Comparison of ENCODE assay signal across 18 cellular contexts in genomic region chr2:52135235-52135634, GRCh38.
"Had no signal": no experiment of that assay in that cellular context is flagged by ENCODE, and none has a peak within 500 bp of the region (broad histone marks: within the 10 kb centered on the region; RNA-seq: fewer than 3 reads in every experiment).

No MANE protein-coding gene starts in this region.

- H3K4me1 Mint-ChIP-seq: activated naive CD4-positive, alpha-beta T cell treated with anti-CD3 and anti-CD28 coated beads, Interleukin-2, amount 10 ng/mL, durations not matched to agents 7 days and 5 days; activated T-helper 17 cell treated with anti-CD3 and anti-CD28 coated beads, Interleukin-2, amount 50 U/mL, for 72 hours; naive thymus-derived CD8-positive, alpha-beta T cell; WTC11 had no signal

- H3K4me1 ChIP-seq: body of pancreas, foreskin keratinocyte, heart left ventricle, tibial artery had no signal

- H3K4me2 ChIP-seq: smooth muscle cell had no signal

- H3K4me3 Mint-ChIP-seq: activated naive CD4-positive, alpha-beta T cell treated with anti-CD3 and anti-CD28 coated beads, Interleukin-2, amount 10 ng/mL, durations not matched to agents 7 days and 5 days; activated T-helper 17 cell treated with anti-CD3 and anti-CD28 coated beads, Interleukin-2, amount 50 U/mL, for 72 hours; naive thymus-derived CD8-positive, alpha-beta T cell; WTC11 had no signal

- H3K27ac ChIP-seq: body of pancreas, foreskin keratinocyte, heart left ventricle, neutrophil, tibial artery had no signal

- H3K27me3 ChIP-seq: body of pancreas, foreskin keratinocyte, heart left ventricle, neutrophil, tibial artery had no signal

- H3K27me3 Mint-ChIP-seq: activated naive CD4-positive, alpha-beta T cell treated with anti-CD3 and anti-CD28 coated beads, Interleukin-2, amount 10 ng/mL, durations not matched to agents 7 days and 5 days; activated T-helper 17 cell treated with anti-CD3 and anti-CD28 coated beads, Interleukin-2, amount 50 U/mL, for 72 hours; naive thymus-derived CD8-positive, alpha-beta T cell had no signal

- H3K27ac Mint-ChIP-seq: activated naive CD4-positive, alpha-beta T cell treated with anti-CD3 and anti-CD28 coated beads, Interleukin-2, amount 10 ng/mL, durations not matched to agents 7 days and 5 days; activated T-helper 17 cell treated with anti-CD3 and anti-CD28 coated beads, Interleukin-2, amount 50 U/mL, for 72 hours; naive thymus-derived CD8-positive, alpha-beta T cell; WTC11 had no signal

- DNase-seq: activated CD4-positive, alpha-beta T cell treated with anti-CD3 and anti-CD28 coated beads for 48 hours; activated naive CD4-positive, alpha-beta T cell treated with anti-CD3 and anti-CD28 coated beads, Interleukin-2, amount 10 ng/mL, durations not matched to agents 7 days and 5 days; amniotic stem cell; body of pancreas; cerebellar nuclear complex; dermis blood vessel endothelial cell; foreskin keratinocyte; heart left ventricle; islet precursor cell; mucosa of descending colon; naive thymus-derived CD8-positive, alpha-beta T cell; right cardiac atrium; tibial artery had no signal

- H3K9me3 ChIP-seq: body of pancreas, neutrophil, tibial artery had no signal

- ATAC-seq: activated T-helper 17 cell treated with anti-CD3 and anti-CD28 coated beads, Interleukin-2, amount 50 U/mL, for 72 hours; body of pancreas; foreskin keratinocyte; heart left ventricle; left lobe of liver; mucosa of descending colon; naive thymus-derived CD8-positive, alpha-beta T cell; right cardiac atrium; WTC11 had no signal

- H3K36me3 Mint-ChIP-seq: activated naive CD4-positive, alpha-beta T cell treated with anti-CD3 and anti-CD28 coated beads, Interleukin-2, amount 10 ng/mL, durations not matched to agents 7 days and 5 days had no signal

- H3K4me3 ChIP-seq: body of pancreas, heart left ventricle, mucosa of descending colon, smooth muscle cell, tibial artery had no signal

- H3K36me3 ChIP-seq: heart left ventricle, neutrophil, tibial artery had no signal
